9 cellular contexts compared by ENCODE assay signal in genomic region chr13:75715598-75716523, GRCh38.
DNase-seq lines count a peak whose midpoint lies in the region; ATAC-seq and TF ChIP-seq lines count a peak whose summit lies in the region.
"Had no signal": no experiment of that assay in that cellular context is flagged by ENCODE, and none has a peak within 500 bp of the region (broad histone marks: within the 10 kb centered on the region; RNA-seq: fewer than 3 reads in every experiment).

No MANE protein-coding gene starts in this region.

- DNase-seq in IMR-90 (no peak), iris pigment epithelial cell (ENCODE audit: low read depth) (peak; percentile 55), kidney glomerular epithelial cell (lab: John Stamatoyannopoulos, UW) (no peak), GM23338 (ENCODE audit: low spot score) (no peak), T-helper 17 cell (no peak), glutamatergic neuron (no peak)

- H2BK5ac ChIP-seq in IMR-90 (ENCODE audit: low read depth, low read length, poor library complexity, severe bottlenecking): peak overlapping the region; percentile 66

- H3K9me1 ChIP-seq in IMR-90 (ENCODE audit: insufficient read depth, low read length): peaks cover 10% of the 10 kb centered on the region

- H3K4me2 ChIP-seq in IMR-90 (ENCODE audit: low read depth, low read length) (peak overlapping the region; percentile 37; the same call in 1 of the 2 replicates), GM23338 (no peak overlapping the region)

- H3K27me3 ChIP-seq in IMR-90 (ENCODE audit: control insufficient read depth, insufficient read depth, low read length): no peaks in the 10 kb centered on the region
- no peaks in the 10 kb centered on the region for H3K27me3 ChIP-seq in GM23338 (ENCODE audit: insufficient read depth)

- no peak for TF ChIP-seq RAD21 in IMR-90 (IDR thresholded peaks at IDR 0.05; ENCODE audit: low read length)

- H3K56ac ChIP-seq in IMR-90 (ENCODE audit: extremely low read depth, insufficient read depth, low read length): no peak overlapping the region

- H2AFZ ChIP-seq in IMR-90 (replicated peaks; ENCODE audit: low read length, poor library complexity): no peak overlapping the region
- no peak overlapping the region for H2AFZ ChIP-seq in GM23338
- H2AFZ ChIP-seq: parathyroid adenoma had no signal

- no peak overlapping the region; a peak in 1 of 4 replicates for H4K8ac ChIP-seq in IMR-90 (ENCODE audit: low read depth in 2 of 2, low read length in 2 of 2)

- H4K20me1 ChIP-seq in IMR-90 (ENCODE audit: insufficient read depth, low read length) (peaks cover 73% of the 10 kb centered on the region), GM23338 (replicated peaks; ENCODE audit: insufficient read depth) (no peaks in the 10 kb centered on the region)

- BruUV-seq in IMR-90 (replicated peaks; lab: Mats Ljungman, UMichigan): no TSS peak

- intact Hi-C loops in IMR-90 (cut with micrococcal nuclease): loop anchor here (2.0 kb wide), 1 partner anchor 45 kb away; no protein-coding TSS in a partner anchor

- TF ChIP-seq POLR2A in IMR-90 (IDR thresholded peaks at IDR 0.05; ENCODE audit: low read depth, low read length): no peak

- H3K4me1 ChIP-seq in IMR-90 (ENCODE audit: control insufficient read depth, insufficient read depth, low read length) (peaks cover 7% of the 10 kb centered on the region; the same call in 1 of the 2 replicates), GM23338 (ENCODE audit: insufficient read depth) (no peaks in the 10 kb centered on the region)
- H3K4me1 ChIP-seq: parathyroid adenoma had no signal

- H3K79me1 ChIP-seq in IMR-90 (ENCODE audit: low read depth in 1 of 2, low read length in 2 of 2): peaks cover 25 to 62% of the 10 kb centered on the region in 2 experiments

- no peak overlapping the region for H4K91ac ChIP-seq in IMR-90 (ENCODE audit: insufficient read depth, low read depth, low read length)

- H3K9me3 ChIP-seq in IMR-90 (ENCODE audit: control insufficient read depth, insufficient read depth, low read length) (no peaks in the 10 kb centered on the region), T-helper 17 cell (ENCODE audit: control insufficient read depth, low read length, poor library complexity, severe bottlenecking) (no peaks in the 10 kb centered on the region)

- CTCF ChIA-PET in IMR-90 (lab: Yijun Ruan, JAX): interaction anchor here (0.6 to 1.0 kb wide), 4 partner anchors 14 to 234 kb away, joined by 3 to 4 read pairs (median 4); partner anchors contain the start of gene TBC1D4

- peak overlapping the region; percentile 45; the same call in 1 of the 2 replicates for H3K27ac ChIP-seq in IMR-90 (ENCODE audit: insufficient read depth, low read length)
- no peak overlapping the region for H3K27ac ChIP-seq in GM23338 (ENCODE audit: low read depth)
- H3K27ac ChIP-seq: parathyroid adenoma had no signal

- TF ChIP-seq CTCF in IMR-90 (conservative IDR thresholded peaks at IDR 0.05; ENCODE audit: low read depth, low read length): no peak
- no peak for TF ChIP-seq CTCF in GM23338 (conservative IDR thresholded peaks at IDR 0.05; ENCODE audit: low read depth in 2 of 2)
- TF ChIP-seq CTCF in glutamatergic neuron (IDR thresholded peaks at IDR 0.05; ENCODE audit: partially characterized antibody, unreplicated experiment): no peak

- H3K27me3 Mint-ChIP-seq in GM23338 (ENCODE audit: insufficient read depth, low read depth, poor library complexity) (no peaks in the 10 kb centered on the region), T-helper 17 cell (no peaks in the 10 kb centered on the region), glutamatergic neuron (ENCODE audit: unreplicated experiment) (no peaks in the 10 kb centered on the region)

- H3K9me3 Mint-ChIP-seq in GM23338: no peaks in the 10 kb centered on the region
- H3K9me3 Mint-ChIP-seq in glutamatergic neuron (ENCODE audit: unreplicated experiment): no peaks in the 10 kb centered on the region

- dilution Hi-C loops in IMR-90 (cut with HindIII; ENCODE audit: low sequenced_read_pairs, unreplicated experiment): no loop called here

- no peak overlapping the region for H3K9ac ChIP-seq in IMR-90 (ENCODE audit: low read depth, low read length)
- H3K9ac ChIP-seq: parathyroid adenoma had no signal

- no peak overlapping the region for H3K4ac ChIP-seq in IMR-90 (ENCODE audit: low read depth, low read length)

- no peak overlapping the region for H2AK5ac ChIP-seq in IMR-90 (ENCODE audit: low read depth, low read length)

- POLR2A ChIA-PET in IMR-90 (lab: Charles Lee; ENCODE audit: unreplicated experiment): no interaction called here

- peak overlapping the region; percentile 66 for H4K5ac ChIP-seq in IMR-90 (ENCODE audit: low read depth, low read length)

- no peak overlapping the region for H3K4me3 ChIP-seq in IMR-90 (ENCODE audit: insufficient read depth, low read depth, low read length)
- no peak overlapping the region for H3K4me3 ChIP-seq in GM23338

- H3F3A ChIP-seq in GM23338 (replicated peaks; ENCODE audit: low read depth): no peaks in the 10 kb centered on the region

- no peak overlapping the region; the same call in 1 of the 2 replicates for H2BK20ac ChIP-seq in IMR-90 (ENCODE audit: low read depth, low read length)

- H3K4me1 Mint-ChIP-seq in GM23338 (peaks cover 7% of the 10 kb centered on the region; the same call in 1 of the 3 replicates), T-helper 17 cell (peaks cover 2% of the 10 kb centered on the region), glutamatergic neuron (ENCODE audit: low read depth, unreplicated experiment) (no peaks in the 10 kb centered on the region)

- H2AK9ac ChIP-seq in IMR-90 (replicated peaks; ENCODE audit: low read depth, low read length, poor library complexity): no peak overlapping the region

- in situ Hi-C loops in IMR-90 (cut with MboI; ENCODE audit: low sequenced_read_pairs): no loop called here

- peak overlapping the region; percentile 62; the same call in 1 of the 2 replicates for H3K18ac ChIP-seq in IMR-90 (ENCODE audit: low read depth, low read length)

- H3K36me3 ChIP-seq in IMR-90 (ENCODE audit: control insufficient read depth, insufficient read depth, low read length) (peaks cover 5% of the 10 kb centered on the region), GM23338 (ENCODE audit: insufficient read depth) (no peaks in the 10 kb centered on the region)

- no peak overlapping the region for H3K27ac Mint-ChIP-seq in GM23338
- H3K27ac Mint-ChIP-seq in T-helper 17 cell: no peak overlapping the region
- H3K27ac Mint-ChIP-seq in glutamatergic neuron (ENCODE audit: unreplicated experiment): no peak overlapping the region

- H2BK120ac ChIP-seq in IMR-90 (ENCODE audit: low read depth, low read length): no peak overlapping the region

- H3K14ac ChIP-seq in IMR-90 (replicated peaks; ENCODE audit: low read depth, low read length): no peak overlapping the region

- H3K36me3 Mint-ChIP-seq in GM23338 (ENCODE audit: low read depth) (peaks cover 12% of the 10 kb centered on the region; the same call in 2 of the 3 replicates), T-helper 17 cell (ENCODE audit: low read depth) (no peaks in the 10 kb centered on the region), glutamatergic neuron (ENCODE audit: unreplicated experiment) (no peaks in the 10 kb centered on the region)

- H3K4me3 Mint-ChIP-seq in GM23338 (no peak overlapping the region), T-helper 17 cell (no peak overlapping the region), glutamatergic neuron (ENCODE audit: unreplicated experiment) (no peak overlapping the region)

- H3K79me2 ChIP-seq in GM23338 (replicated peaks; ENCODE audit: insufficient read depth): no peaks in the 10 kb centered on the region; the same call in 1 of the 2 replicates
- H3K79me2 ChIP-seq: parathyroid adenoma had no signal

- H2BK15ac ChIP-seq in IMR-90 (ENCODE audit: low read depth, low read length): no peak overlapping the region

- ATAC-seq in GM18858 (IDR thresholded peaks at IDR 0.05; ENCODE audit: unreplicated experiment): peak; percentile 94
- peak; percentile 94 for ATAC-seq in GM21825 (IDR thresholded peaks at IDR 0.05; ENCODE audit: unreplicated experiment)
- 0 out of 2 replicates have a peak, but pooled peaks have one; percentile 6 for ATAC-seq in IMR-90 (ENCODE audit: low read depth)
- ATAC-seq in GM23338: no peak
- no peak for ATAC-seq in T-helper 17 cell

- no peaks in the 10 kb centered on the region for H3K9me2 ChIP-seq in GM23338 (ENCODE audit: insufficient read depth)

- no CpG with 5 or more reads among the region's 6 CpGs for WGBS in IMR-90 (ENCODE audit: extremely low coverage in 2 of 2, insufficient read length in 1 of 2), 2 experiments

- no peak overlapping the region for H3K23ac ChIP-seq in IMR-90 (ENCODE audit: low read depth, low read length)

TF ChIP-seq in IMR-90, 13 proteins besides CTCF, POLR2A, EP300 and RAD21 (continues in another document):
- no peak for TF ChIP-seq RFX5 (IDR thresholded peaks at IDR 0.05; ENCODE audit: low read depth, low read length)
- TF ChIP-seq SMC3 (IDR thresholded peaks at IDR 0.05; ENCODE audit: low read depth, low read length): no peak
- TF ChIP-seq ELK1 (IDR thresholded peaks at IDR 0.05; ENCODE audit: borderline replicate concordance, low read depth, low read length): no peak
- TF ChIP-seq MAZ (IDR thresholded peaks at IDR 0.05; ENCODE audit: borderline replicate concordance, low read depth, low read length): no peak

TF ChIP-seq in GM23338, 12 proteins besides CTCF, POLR2A, EP300 and RAD21 (continues in another document):
- TF ChIP-seq NANOG (IDR thresholded peaks at IDR 0.05; ENCODE audit: borderline replicate concordance): no peak
- no peak for TF ChIP-seq STAT1 (IDR thresholded peaks at IDR 0.05; ENCODE audit: unreplicated experiment)

Comparison
In these comparisons a context has a peak if more than half of its experiments do, and no peak if none do; other contexts are left out.
1. ATAC-seq: peak in GM18858 (single experiment), GM21825 (single experiment) and IMR-90 (single experiment); none in GM23338 (single experiment) and T-helper 17 cell (single experiment).